11 cellular contexts compared by ENCODE assay signal in the genomic region with DNA sequence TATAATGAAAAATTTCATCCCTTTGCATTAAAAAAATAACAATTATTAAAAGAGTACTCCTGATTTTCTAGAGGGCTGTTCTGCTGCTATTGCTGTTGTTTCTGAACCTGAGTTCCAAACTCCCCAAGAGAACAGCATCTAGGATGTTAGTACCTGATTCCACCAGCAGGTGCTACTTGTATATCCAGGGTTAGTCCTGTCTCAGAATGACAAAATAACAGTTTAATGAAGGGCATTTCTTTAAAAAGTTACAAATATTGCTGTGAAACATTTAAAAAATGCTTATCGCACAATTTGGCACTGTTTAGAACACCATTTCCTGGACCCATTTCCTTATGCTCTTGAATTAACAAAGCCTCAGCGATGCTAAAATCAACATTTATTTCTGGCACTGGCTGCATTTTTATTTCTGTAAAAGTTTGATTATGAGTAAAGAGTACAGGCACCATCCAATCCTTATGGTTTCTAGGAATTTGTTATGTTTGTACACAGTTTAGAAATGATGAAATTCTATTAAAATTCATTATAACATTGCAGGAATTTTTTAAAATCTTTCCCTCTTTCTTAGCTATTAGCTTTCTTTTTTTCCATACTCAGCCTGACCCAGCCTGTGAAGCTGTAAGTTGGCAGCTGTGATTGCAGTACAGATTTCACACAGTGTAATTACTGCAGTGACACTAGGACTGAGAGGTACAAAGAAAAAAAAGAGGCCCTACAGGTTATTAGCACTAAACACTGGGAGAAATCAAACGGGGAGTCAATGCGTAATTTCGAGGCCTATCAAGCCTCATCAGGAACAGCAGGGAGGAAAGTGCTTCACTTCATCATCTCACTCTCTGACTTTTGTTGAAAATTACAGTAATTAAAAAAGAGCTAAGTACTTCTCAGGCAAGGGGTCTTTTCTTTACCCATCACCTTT.
DNase-seq lines count a peak whose midpoint lies in the region; TF ChIP-seq lines count a peak whose summit lies in the region.
"Had no signal": no experiment of that assay in that cellular context is flagged by ENCODE, and none has a peak within 500 bp of the region (broad histone marks: within the 10 kb centered on the region; RNA-seq: fewer than 3 reads in every experiment).

No MANE protein-coding gene starts in this region.

- H3K4me1 ChIP-seq in smooth muscle cell (ENCODE audit: low read depth) (no peaks in the 10 kb centered on the region), thyroid gland (no peaks in the 10 kb centered on the region)

- H3F3A ChIP-seq in smooth muscle cell (ENCODE audit: low read depth) = no peaks in the 10 kb centered on the region

- no peaks in the 10 kb centered on the region for H3K9me3 ChIP-seq in smooth muscle cell (replicated peaks; ENCODE audit: low read depth)
- no peaks in the 10 kb centered on the region for H3K9me3 ChIP-seq in thyroid gland

- no peak overlapping the region for H3K4me2 ChIP-seq in smooth muscle cell

- no peak overlapping the region for H2AFZ ChIP-seq in smooth muscle cell (ENCODE audit: low read depth)

- no peaks in the 10 kb centered on the region for H3K79me2 ChIP-seq in smooth muscle cell (ENCODE audit: low read depth)

- H3K36me3 ChIP-seq in smooth muscle cell (ENCODE audit: low read depth) = no peaks in the 10 kb centered on the region
- H3K36me3 ChIP-seq in thyroid gland = no peaks in the 10 kb centered on the region

- DNase-seq in NCI-H82 (lab: John Stamatoyannopoulos, UW) (peak; percentile 32), NCI-H82 treated with DMSO at 0.1 percent for 48 hours (lab: John Stamatoyannopoulos, UW; ENCODE audit: unreplicated experiment) (no peak), NCI-H146 (lab: John Stamatoyannopoulos, UW) (peak; percentile 96), dermis blood vessel endothelial cell (peak; percentile 11), smooth muscle cell (lab: John Stamatoyannopoulos, UW; ENCODE audit: unreplicated experiment) (no peak), T-helper 2 cell (no peak), mesenteric fat pad (ENCODE audit: low spot score) (no peak), thyroid gland (no peak)
- DNase-seq: activated CD4-positive, alpha-beta memory T cell treated with anti-CD3 and anti-CD28 coated beads, Interleukin-2, amount 10 ng/mL, durations not matched to agents 7 days and 5 days; effector memory CD4-positive, alpha-beta T cell; naive B cell had no signal

- TF ChIP-seq POLR2A in thyroid gland (IDR thresholded peaks at IDR 0.05) = no peak

- H3K4me3 ChIP-seq in smooth muscle cell (no peak overlapping the region), thyroid gland (replicated peaks in 1 of 3) (no peak overlapping the region)

- H3K27me3 ChIP-seq in smooth muscle cell (ENCODE audit: low read depth) (no peaks in the 10 kb centered on the region), thyroid gland (no peaks in the 10 kb centered on the region)

- TF ChIP-seq CTCF in smooth muscle cell (IDR thresholded peaks at IDR 0.05; ENCODE audit: borderline replicate concordance, insufficient read depth, poor library complexity, severe bottlenecking) = peak; percentile 35
- peak in 1 of 6 experiments; percentile 25 for TF ChIP-seq CTCF in thyroid gland (IDR thresholded peaks at IDR 0.05)

- no peak overlapping the region for H3K9ac ChIP-seq in smooth muscle cell (ENCODE audit: low read depth)

- no peak overlapping the region for H3K27ac ChIP-seq in smooth muscle cell (ENCODE audit: low read depth)
- H3K27ac ChIP-seq in thyroid gland = no peak overlapping the region

- intact Hi-C loops in thyroid gland (cut with DNase I) = no loop called here

- H4K20me1 ChIP-seq in smooth muscle cell (ENCODE audit: low read depth) = no peaks in the 10 kb centered on the region

- 90% methylated on average over 5 of the region's 5 CpGs for WGBS in smooth muscle cell (ENCODE audit: low lambda C conversion rate)
- WGBS in thyroid gland, 2 donors = 68 to 73% methylated on average over 5 of the region's 5 CpGs

Comparison
In these comparisons a context has a peak if more than half of its experiments do, and no peak if none do; other contexts are left out.
1. DNase-seq: peak in NCI-H82 (single experiment), NCI-H146 (single experiment) and dermis blood vessel endothelial cell (single experiment); none in NCI-H82 treated with DMSO at 0.1 percent for 48 hours (single experiment), smooth muscle cell (single experiment), T-helper 2 cell (0 of 5), mesenteric fat pad (single experiment) and thyroid gland (0 of 2).